Comparison of ENCODE assay signal across 8 cellular contexts in genomic region chr4:38529189-38530115, GRCh38.
DNase-seq lines count a peak whose midpoint lies in the region; ATAC-seq and TF ChIP-seq lines count a peak whose summit lies in the region.

No MANE protein-coding gene starts in this region.

- H3K27me3 Mint-ChIP-seq in activated naive CD8-positive, alpha-beta T cell: no peaks in the 10 kb centered on the region

- H2AFZ ChIP-seq in PC-9: peak overlapping the region; percentile 80

- no peak for TF ChIP-seq CTCF in PC-9 (conservative IDR thresholded peaks at IDR 0.05)
- TF ChIP-seq CTCF in lung (IDR thresholded peaks at IDR 0.05; ENCODE audit: control extremely low read depth, extremely low read depth): no peak
- no peak for TF ChIP-seq CTCF in thyroid gland (IDR thresholded peaks at IDR 0.05)
- TF ChIP-seq CTCF in ovary (IDR thresholded peaks at IDR 0.05): no peak

- H3K36me3 Mint-ChIP-seq in activated naive CD8-positive, alpha-beta T cell: no peaks in the 10 kb centered on the region

- CTCF ChIA-PET in PC-9 (lab: Charles Lee): interaction anchor here (0.6 to 0.7 kb wide), 2 partner anchors 87 to 326 kb away, joined by 3 to 5 read pairs; no protein-coding TSS in a partner anchor

- POLR2A ChIA-PET in PC-9 (lab: Charles Lee; ENCODE audit: unreplicated experiment): interaction anchor here (0.6 kb wide), 2 partner anchors 72 to 124 kb away, joined by 3 to 6 read pairs; no protein-coding TSS in a partner anchor

- peak overlapping the region; percentile 5 for H3K4me3 Mint-ChIP-seq in activated naive CD8-positive, alpha-beta T cell

- BruUV-seq in PC-9 (replicated peaks; lab: Mats Ljungman, UMichigan): no TSS peak

- no peak for TF ChIP-seq EP300 in ovary (IDR thresholded peaks at IDR 0.05)

- peak overlapping the region; percentile 92 for H3K27ac Mint-ChIP-seq in activated naive CD8-positive, alpha-beta T cell

- peaks cover 12% of the 10 kb centered on the region; the same call in 1 of the 2 replicates for H3F3A ChIP-seq in PC-9 (ENCODE audit: insufficient read depth, low read depth)

- intact Hi-C loops in PC-9 (cut with micrococcal nuclease; ENCODE audit: unreplicated experiment): no loop called here
- intact Hi-C loops in thyroid gland (cut with DNase I): no loop called here
- intact Hi-C loops in ovary (cut with DNase I): no loop called here

- no peaks in the 10 kb centered on the region for H3K36me3 ChIP-seq in PC-9 (ENCODE audit: low read depth)
- H3K36me3 ChIP-seq in lung (ENCODE audit: control insufficient read depth in 2 of 2, insufficient read depth in 2 of 2, low read length in 2 of 2): no peaks in the 10 kb centered on the region
- H3K36me3 ChIP-seq in thyroid gland: no peaks in the 10 kb centered on the region
- H3K36me3 ChIP-seq in ovary: no peaks in the 10 kb centered on the region

- no peaks in the 10 kb centered on the region for H3K9me3 Mint-ChIP-seq in activated naive CD8-positive, alpha-beta T cell (ENCODE audit: low read depth)

- DNase-seq in PC-9: peak; percentile 68 to 92
- peak; percentile 45 for DNase-seq in lung (ENCODE audit: low spot score)
- peak; percentile 17 to 19 for DNase-seq in thyroid gland
- DNase-seq in ovary: no peak

- H3K4me3 ChIP-seq in PC-9: no peak overlapping the region; the same call in 1 of the 2 replicates
- H3K4me3 ChIP-seq in lung: no peak overlapping the region
- H3K4me3 ChIP-seq in thyroid gland (replicated peaks in 1 of 3): no peak overlapping the region
- H3K4me3 ChIP-seq in ovary: no peak overlapping the region

- H3K27ac ChIP-seq in PC-9 (peak overlapping the region; percentile 88), lung (ENCODE audit: low read depth in 1 of 2, low read length in 1 of 2) (peak overlapping the region; percentile 55 to 95), thyroid gland (no peak overlapping the region), ovary (no peak overlapping the region)

- H3K9me2 ChIP-seq in PC-9 (ENCODE audit: insufficient read depth): no peaks in the 10 kb centered on the region

- no peaks in the 10 kb centered on the region for H3K79me2 ChIP-seq in PC-9 (ENCODE audit: low read depth)

- no peak for TF ChIP-seq POLR2A in thyroid gland (IDR thresholded peaks at IDR 0.05)
- TF ChIP-seq POLR2A in ovary (IDR thresholded peaks at IDR 0.05): no peak

- ATAC-seq in GM18909 (IDR thresholded peaks at IDR 0.05; ENCODE audit: poor library complexity, unreplicated experiment) (peak; percentile 82), HG03039 (IDR thresholded peaks at IDR 0.05; ENCODE audit: unreplicated experiment) (peak; percentile 55), lung (ENCODE audit: insufficient read depth, low FRiP score) (peak; percentile 70), SK-N-SH treated with all-trans-retinoic acid at 6 μM for 48 hours (no peak)

- no peaks in the 10 kb centered on the region for H4K20me1 ChIP-seq in PC-9 (ENCODE audit: insufficient read depth)

- WGBS in lung, 2 donors: 40 to 49% methylated on average over 15 of the region's 15 CpGs
- 69 to 70% methylated on average over 15 of the region's 15 CpGs for WGBS in thyroid gland, 2 donors
- WGBS in ovary, 3 donors: 86 to 91% (median 88%) methylated on average over 15 of the region's 15 CpGs

- H3K27me3 ChIP-seq in PC-9 (ENCODE audit: insufficient read depth, low read depth) (no peaks in the 10 kb centered on the region), lung (ENCODE audit: control insufficient read depth, insufficient read depth) (no peaks in the 10 kb centered on the region), thyroid gland (no peaks in the 10 kb centered on the region), ovary (no peaks in the 10 kb centered on the region)

- peaks cover 20% of the 10 kb centered on the region for H3K4me1 Mint-ChIP-seq in activated naive CD8-positive, alpha-beta T cell (ENCODE audit: low read depth)

- H3K4me2 ChIP-seq in PC-9: peak overlapping the region; percentile 63

- H3K9me3 ChIP-seq in PC-9 (ENCODE audit: insufficient read depth, low read depth) (no peaks in the 10 kb centered on the region), lung (ENCODE audit: control insufficient read depth in 2 of 2, insufficient read depth in 1 of 2, low read length in 1 of 2) (no peaks in the 10 kb centered on the region), thyroid gland (no peaks in the 10 kb centered on the region), ovary (no peaks in the 10 kb centered on the region)

- peaks cover 26% of the 10 kb centered on the region for H3K4me1 ChIP-seq in PC-9 (replicated peaks; ENCODE audit: insufficient read depth)
- peaks cover 0 to 7% of the 10 kb centered on the region in 2 donors for H3K4me1 ChIP-seq in lung (ENCODE audit: control insufficient read depth in 2 of 2, insufficient read depth in 2 of 2, low read length in 2 of 2)
- H3K4me1 ChIP-seq in thyroid gland: peaks cover 3 to 8% of the 10 kb centered on the region in 2 donors
- H3K4me1 ChIP-seq in ovary (ENCODE audit: insufficient read depth): no peaks in the 10 kb centered on the region

TF ChIP-seq in SK-N-SH treated with all-trans-retinoic acid at 6 μM for 48 hours, 23 proteins besides CTCF, POLR2A, EP300 and RAD21:
- TF ChIP-seq, protein P1, sequence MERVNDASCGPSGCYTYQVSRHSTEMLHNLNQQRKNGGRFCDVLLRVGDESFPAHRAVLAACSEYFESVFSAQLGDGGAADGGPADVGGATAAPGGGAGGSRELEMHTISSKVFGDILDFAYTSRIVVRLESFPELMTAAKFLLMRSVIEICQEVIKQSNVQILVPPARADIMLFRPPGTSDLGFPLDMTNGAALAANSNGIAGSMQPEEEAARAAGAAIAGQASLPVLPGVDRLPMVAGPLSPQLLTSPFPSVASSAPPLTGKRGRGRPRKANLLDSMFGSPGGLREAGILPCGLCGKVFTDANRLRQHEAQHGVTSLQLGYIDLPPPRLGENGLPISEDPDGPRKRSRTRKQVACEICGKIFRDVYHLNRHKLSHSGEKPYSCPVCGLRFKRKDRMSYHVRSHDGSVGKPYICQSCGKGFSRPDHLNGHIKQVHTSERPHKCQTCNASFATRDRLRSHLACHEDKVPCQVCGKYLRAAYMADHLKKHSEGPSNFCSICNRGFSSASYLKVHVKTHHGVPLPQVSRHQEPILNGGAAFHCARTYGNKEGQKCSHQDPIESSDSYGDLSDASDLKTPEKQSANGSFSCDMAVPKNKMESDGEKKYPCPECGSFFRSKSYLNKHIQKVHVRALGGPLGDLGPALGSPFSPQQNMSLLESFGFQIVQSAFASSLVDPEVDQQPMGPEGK (CRISPR knock-in tag; IDR thresholded peaks at IDR 0.05; ENCODE audit: borderline replicate concordance): no peak
- TF ChIP-seq ZC3H10 (CRISPR knock-in tag; IDR thresholded peaks at IDR 0.05) (no peak), TOX (CRISPR knock-in tag; IDR thresholded peaks at IDR 0.05; ENCODE audit: borderline replicate concordance) (no peak)
- TF ChIP-seq, protein P2, sequence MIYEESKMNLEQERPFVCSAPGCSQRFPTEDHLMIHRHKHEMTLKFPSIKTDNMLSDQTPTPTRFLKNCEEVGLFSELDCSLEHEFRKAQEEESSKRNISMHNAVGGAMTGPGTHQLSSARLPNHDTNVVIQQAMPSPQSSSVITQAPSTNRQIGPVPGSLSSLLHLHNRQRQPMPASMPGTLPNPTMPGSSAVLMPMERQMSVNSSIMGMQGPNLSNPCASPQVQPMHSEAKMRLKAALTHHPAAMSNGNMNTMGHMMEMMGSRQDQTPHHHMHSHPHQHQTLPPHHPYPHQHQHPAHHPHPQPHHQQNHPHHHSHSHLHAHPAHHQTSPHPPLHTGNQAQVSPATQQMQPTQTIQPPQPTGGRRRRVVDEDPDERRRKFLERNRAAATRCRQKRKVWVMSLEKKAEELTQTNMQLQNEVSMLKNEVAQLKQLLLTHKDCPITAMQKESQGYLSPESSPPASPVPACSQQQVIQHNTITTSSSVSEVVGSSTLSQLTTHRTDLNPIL (CRISPR knock-in tag; IDR thresholded peaks at IDR 0.05; ENCODE audit: low read depth): no peak

Comparison
In these comparisons a context has a peak if more than half of its experiments do, and no peak if none do; other contexts are left out.
1. DNase-seq: peak in PC-9 (2 of 2), lung (single experiment) and thyroid gland (2 of 2); none in ovary (0 of 5).
2. H3K27ac ChIP-seq: peak in PC-9 (single experiment) and lung (2 of 2); none in thyroid gland (0 of 3) and ovary (0 of 2).